1 cellular context compared by ENCODE assay signal in genomic region chr1:87155180-87155579, GRCh38.
A peak's percentile ranks its signal among the peaks of the same experiment; 100 is the strongest.
TF ChIP-seq lines count a peak whose summit lies in the region.

No MANE protein-coding gene starts in this region.

TF ChIP-seq in GM12878, 131 proteins besides CTCF, POLR2A, EP300 and RAD21 (continued from another document and continues in another):
- no peak for TF ChIP-seq MYC (IDR thresholded peaks at IDR 0.05; ENCODE audit: insufficient read depth, insufficient read length, insufficient replicate concordance, low read length, severe bottlenecking)
- TF ChIP-seq ZBTB40 (IDR thresholded peaks at IDR 0.05; ENCODE audit: borderline replicate concordance) = no peak
- no peak for TF ChIP-seq CREM (IDR thresholded peaks at IDR 0.05; ENCODE audit: low read depth)
- TF ChIP-seq FOXK2 (IDR thresholded peaks at IDR 0.05) = no peak
- no peak for TF ChIP-seq NR2C2 (IDR thresholded peaks at IDR 0.05; ENCODE audit: borderline replicate concordance, control insufficient read depth, insufficient read length, low read depth)
- TF ChIP-seq STAT1 (conservative IDR thresholded peaks at IDR 0.05) = no peak
- peak; percentile 74; the same call in 1 of the 2 replicates for TF ChIP-seq ZNF217 (IDR thresholded peaks at IDR 0.05)
- TF ChIP-seq TARDBP (IDR thresholded peaks at IDR 0.05; ENCODE audit: borderline replicate concordance) = no peak
- peak; percentile 33; a peak in 2 of 4 replicates for TF ChIP-seq IKZF2 (IDR thresholded peaks at IDR 0.05)
- TF ChIP-seq REST (IDR thresholded peaks at IDR 0.05; ENCODE audit: low read depth, low read length) = no peak
- TF ChIP-seq SMC3 (IDR thresholded peaks at IDR 0.05; ENCODE audit: borderline replicate concordance, low read length) = no peak
- no peak for TF ChIP-seq CEBPB (IDR thresholded peaks at IDR 0.05; ENCODE audit: borderline replicate concordance in 1 of 2, low read depth in 2 of 2, low read length in 2 of 2)
- no peak for TF ChIP-seq SREBF1 (IDR thresholded peaks at IDR 0.05; ENCODE audit: low read length)
- TF ChIP-seq TCF7 (IDR thresholded peaks at IDR 0.05; ENCODE audit: borderline replicate concordance) = no peak
- TF ChIP-seq MTA2 (IDR thresholded peaks at IDR 0.05; ENCODE audit: low read depth) = peak; percentile 92
- no peak for TF ChIP-seq ETV6 (conservative IDR thresholded peaks at IDR 0.05 in 1 of 2, IDR thresholded peaks at IDR 0.05 in 1 of 2; ENCODE audit: borderline replicate concordance in 1 of 2, low read depth in 1 of 2)
- TF ChIP-seq EED (IDR thresholded peaks at IDR 0.05; ENCODE audit: low read depth) = no peak
- TF ChIP-seq IRF5 (IDR thresholded peaks at IDR 0.05; ENCODE audit: borderline replicate concordance) = no peak
- TF ChIP-seq WRNIP1 (IDR thresholded peaks at IDR 0.05; ENCODE audit: borderline replicate concordance, low read depth, low read length) = no peak
- TF ChIP-seq ZBTB33 (IDR thresholded peaks at IDR 0.05) = no peak
- no peak for TF ChIP-seq YBX1 (IDR thresholded peaks at IDR 0.05)
- no peak for TF ChIP-seq BRCA1 (IDR thresholded peaks at IDR 0.05; ENCODE audit: low read depth, low read length)
- TF ChIP-seq NRF1 (conservative IDR thresholded peaks at IDR 0.05; ENCODE audit: low read depth, low read length) = no peak
- no peak for TF ChIP-seq MEF2A (IDR thresholded peaks at IDR 0.05; ENCODE audit: insufficient read depth, low read depth, low read length)
- peak; percentile 77 for TF ChIP-seq MEF2B (IDR thresholded peaks at IDR 0.05; ENCODE audit: partially characterized antibody, poor library complexity, severe bottlenecking)
- no peak for TF ChIP-seq NFXL1 (IDR thresholded peaks at IDR 0.05; ENCODE audit: borderline replicate concordance)
- TF ChIP-seq GABPA (IDR thresholded peaks at IDR 0.05; ENCODE audit: low read depth) = no peak
- TF ChIP-seq ZNF24 (IDR thresholded peaks at IDR 0.05) = no peak
- 0 out of 2 replicates have a peak, but pooled peaks have one; percentile 24 for TF ChIP-seq NR2F1 (conservative IDR thresholded peaks at IDR 0.05)
- no peak; the same call in 1 of the 2 replicates for TF ChIP-seq DPF2 (IDR thresholded peaks at IDR 0.05)
- no peak for TF ChIP-seq POLR2AphosphoS5 (IDR thresholded peaks at IDR 0.05; ENCODE audit: low read length)
- TF ChIP-seq SMARCA5 (IDR thresholded peaks at IDR 0.05) = no peak
- TF ChIP-seq KAT2A (conservative IDR thresholded peaks at IDR 0.05; ENCODE audit: control insufficient read depth, low read depth, low read length) = no peak
- 0 out of 2 replicates have a peak, but pooled peaks have one; percentile 37 for TF ChIP-seq NBN (IDR thresholded peaks at IDR 0.05)
- no peak for TF ChIP-seq YY1 (IDR thresholded peaks at IDR 0.05; ENCODE audit: low read depth, low read length)
- no peak for TF ChIP-seq PRDM15 (CRISPR knock-in tag; IDR thresholded peaks at IDR 0.05)
- TF ChIP-seq CUX1 (IDR thresholded peaks at IDR 0.05; ENCODE audit: insufficient replicate concordance, low read depth, low read length) = no peak
- no peak for TF ChIP-seq TBL1XR1 (IDR thresholded peaks at IDR 0.05; ENCODE audit: low read depth, low read length)
- TF ChIP-seq PML (IDR thresholded peaks at IDR 0.05; ENCODE audit: low read length) = no peak
- no peak for TF ChIP-seq CHD2 (IDR thresholded peaks at IDR 0.05; ENCODE audit: borderline replicate concordance, low read depth, low read length)
